ENCODE assay signal across 33 cellular contexts in genomic region chr14:99063620-99064225, GRCh38.
DNase-seq lines count a peak whose midpoint lies in the region; ATAC-seq, FAIRE-seq and TF ChIP-seq lines count a peak whose summit lies in the region.
"Had no signal": no experiment of that assay in that cellular context is flagged by ENCODE, and none has a peak within 500 bp of the region (broad histone marks: within the 10 kb centered on the region; RNA-seq: fewer than 3 reads in every experiment).

No MANE protein-coding gene starts in this region.

- H3K36me3 ChIP-seq in keratinocyte (ENCODE audit: control insufficient read depth in 2 of 2, extremely low read depth in 1 of 2, insufficient read depth in 2 of 2, low read length in 2 of 2) (no peaks in the 10 kb centered on the region), pancreas (no peaks in the 10 kb centered on the region), MM.1S (replicated peaks; ENCODE audit: insufficient read depth, low read length) (no peaks in the 10 kb centered on the region), heart left ventricle (no peaks in the 10 kb centered on the region)
- H3K36me3 ChIP-seq: esophagus squamous epithelium, HAP-1, heart right ventricle, right lobe of liver, stomach, thyroid gland, vagina had no signal

- POLR2A ChIA-PET in HEK293T (lab: Yijun Ruan, JAX), result no interaction called here
- POLR2A ChIA-PET in MCF 10A (lab: Yijun Ruan, JAX), result interaction anchor here (0.7 to 2.7 kb wide), 12 partner anchors 9 to 566 kb away, joined by 3 to 13 read pairs (median 4); no protein-coding TSS in a partner anchor
- POLR2A ChIA-PET in naive thymus-derived CD8-positive, alpha-beta T cell (lab: Charles Lee), result no interaction called here

- FAIRE-seq in keratinocyte (lab: Jason Lieb, UNC) (no peak), pancreas (lab: Jason Lieb, UNC) (no peak)
- FAIRE-seq: GM18507 had no signal

- H3K27ac ChIP-seq in keratinocyte (ENCODE audit: control insufficient read depth, insufficient read depth, low read length) (peak overlapping the region; percentile 76), pancreas (peak overlapping the region in 3 of 4 donors; percentile 2 to 22 (median 19)), MM.1S (ENCODE audit: low read length) (no peak overlapping the region), heart left ventricle (no peak overlapping the region)
- H3K27ac ChIP-seq: heart right ventricle, HL-60, right lobe of liver, stomach, thyroid gland, vagina had no signal

- no peaks in the 10 kb centered on the region for H3K9me1 ChIP-seq in keratinocyte (ENCODE audit: control insufficient read depth, extremely low read depth, insufficient read depth, low read length)

- H3K4me1 ChIP-seq in keratinocyte (ENCODE audit: control insufficient read depth, extremely low read depth, insufficient read depth, low read length), result peaks cover 30% of the 10 kb centered on the region
- H3K4me1 ChIP-seq in pancreas, result no peaks in the 10 kb centered on the region
- H3K4me1 ChIP-seq in MM.1S (ENCODE audit: low read length), result no peaks in the 10 kb centered on the region
- H3K4me1 ChIP-seq in heart left ventricle, result no peaks in the 10 kb centered on the region
- H3K4me1 ChIP-seq: HAP-1, heart right ventricle, right lobe of liver, stomach, thyroid gland, vagina had no signal

- H3F3A ChIP-seq in MM.1S (ENCODE audit: insufficient read depth, low read length), result no peaks in the 10 kb centered on the region

- H3K9ac ChIP-seq in keratinocyte (ENCODE audit: control insufficient read depth, extremely low read depth, insufficient read depth, low read length) (peak overlapping the region; percentile 65), MM.1S (ENCODE audit: low read length) (no peak overlapping the region)

- H3K4me2 ChIP-seq in keratinocyte (ENCODE audit: control insufficient read depth, extremely low read depth, insufficient read depth, low read depth, low read length) (peak overlapping the region; percentile 69), MM.1S (ENCODE audit: low read depth, low read length) (no peak overlapping the region)

- peaks cover 17% of the 10 kb centered on the region for H3K4me1 Mint-ChIP-seq in MCF 10A (ENCODE audit: insufficient read depth, unreplicated experiment)
- peaks cover 8 to 21% (median 13%) of the 10 kb centered on the region in 4 donors for H3K4me1 Mint-ChIP-seq in naive thymus-derived CD8-positive, alpha-beta T cell

- peak overlapping the region; percentile 65 for H3K27ac Mint-ChIP-seq in MCF 10A (ENCODE audit: low read depth, unreplicated experiment)
- H3K27ac Mint-ChIP-seq in naive thymus-derived CD8-positive, alpha-beta T cell, result peak overlapping the region in 3 of 10 donors; percentile 4 to 40 (median 22)
- H3K27ac Mint-ChIP-seq: activated naive CD8-positive, alpha-beta T cell treated with anti-CD3 and anti-CD28 coated beads for 36 hours; CD8-positive, alpha-beta T cell; dendritic cell treated with granulocyte-macrophage colony-stimulating factor and Interleukin-4, amounts not matched to agents 40 ng/mL and 50 ng/mL, for 4 days; endodermal cell; progenitor cell of endocrine pancreas had no signal

- no peaks in the 10 kb centered on the region for H3K27me3 ChIP-seq in keratinocyte (ENCODE audit: control insufficient read depth, extremely low read depth, insufficient read depth, low read length)
- H3K27me3 ChIP-seq in pancreas, result no peaks in the 10 kb centered on the region
- no peaks in the 10 kb centered on the region for H3K27me3 ChIP-seq in MM.1S (replicated peaks; ENCODE audit: insufficient read depth, low read length)
- H3K27me3 ChIP-seq in heart left ventricle, result no peaks in the 10 kb centered on the region
- H3K27me3 ChIP-seq: esophagus squamous epithelium, right lobe of liver, thyroid gland, vagina had no signal

- no peak for TF ChIP-seq CTCF in MCF 10A (IDR thresholded peaks at IDR 0.05; ENCODE audit: unreplicated experiment)
- TF ChIP-seq CTCF in keratinocyte (optimal IDR thresholded peaks at IDR 0.05 in 1 of 3, IDR thresholded peaks at IDR 0.05 in 1 of 3, conservative IDR thresholded peaks at IDR 0.05 in 1 of 3; ENCODE audit: extremely low read depth in 1 of 3, insufficient read depth in 2 of 3, low read length in 3 of 3), result no peak
- no peak for TF ChIP-seq CTCF in pancreas (IDR thresholded peaks at IDR 0.05)
- TF ChIP-seq CTCF in MM.1S (IDR thresholded peaks at IDR 0.05; ENCODE audit: low read length), result no peak
- no peak for TF ChIP-seq CTCF in heart left ventricle (IDR thresholded peaks at IDR 0.05)

- no peaks in the 10 kb centered on the region for H3K9me3 Mint-ChIP-seq in MCF 10A (ENCODE audit: unreplicated experiment)
- no peaks in the 10 kb centered on the region for H3K9me3 Mint-ChIP-seq in naive thymus-derived CD8-positive, alpha-beta T cell
- H3K9me3 Mint-ChIP-seq: activated naive CD8-positive, alpha-beta T cell treated with anti-CD3 and anti-CD28 coated beads for 36 hours; activated T-cell treated with anti-CD3 and anti-CD28 coated beads, Interleukin-2, amount 50 U/mL, for 4 hours; CD8-positive, alpha-beta T cell; dendritic cell treated with granulocyte-macrophage colony-stimulating factor and Interleukin-4, amounts not matched to agents 40 ng/mL and 50 ng/mL, for 4 days had no signal

- 31 to 34% methylated on average over 10 of the region's 10 CpGs for WGBS in pancreas, 2 donors
- WGBS in heart left ventricle, 4 donors, result 76 to 80% (median 77%) methylated on average over 10 of the region's 10 CpGs

- H3K36me3 Mint-ChIP-seq in MCF 10A (ENCODE audit: insufficient read depth, unreplicated experiment), result no peaks in the 10 kb centered on the region
- no peaks in the 10 kb centered on the region for H3K36me3 Mint-ChIP-seq in naive thymus-derived CD8-positive, alpha-beta T cell
- H3K36me3 Mint-ChIP-seq: activated naive CD8-positive, alpha-beta T cell treated with anti-CD3 and anti-CD28 coated beads for 36 hours; CD8-positive, alpha-beta T cell had no signal

- DNase-seq in HEK293T (ENCODE audit: extremely low spot score), result no peak
- no peak for DNase-seq in MCF 10A (ENCODE audit: unreplicated experiment)
- DNase-seq in keratinocyte (ENCODE audit: low read depth, low spot score), result no peak
- DNase-seq in pancreas, result peak in 2 of 6 donors; percentile 21 to 37
- DNase-seq in MM.1S, result no peak
- DNase-seq in dedifferentiated amniotic fluid mesenchymal stem cell (ENCODE audit: extremely low spot score), result no peak
- DNase-seq in heart left ventricle, result no peak
- no peak for DNase-seq in naive thymus-derived CD8-positive, alpha-beta T cell
- DNase-seq: activated CD4-positive, alpha-beta T cell treated with anti-CD3 and anti-CD28 coated beads for 48 hours; activated gamma-delta T cell; activated naive CD8-positive, alpha-beta T cell treated with anti-CD3 and anti-CD28 coated beads for 36 hours; activated T-cell treated with anti-CD3 and anti-CD28 coated beads, Interleukin-2, amount 50 U/mL, for 4 hours; CD8-positive, alpha-beta T cell; endodermal cell; esophagus squamous epithelium; heart right ventricle; left cardiac atrium; NCI-H1436 treated with DMSO at 0.1 percent for 48 hours; NCI-H2081 treated with DMSO at 0.1 percent for 48 hours; NCI-H2227 treated with DMSO at 0.1 percent for 48 hours; NCI-H526 treated with DMSO at 0.1 percent for 48 hours; right lobe of liver; SHP77 treated with DMSO at 0.1 percent for 48 hours; stimulated activated CD4-positive, alpha-beta T cell treated with anti-CD3 and anti-CD28 coated beads, Interleukin-4, amount 100 ng/mL, for 1 hour; stomach; thyroid gland had no signal

- H2AFZ ChIP-seq in keratinocyte (ENCODE audit: control insufficient read depth, low read length), result peak overlapping the region; percentile 79
- H2AFZ ChIP-seq in MM.1S (ENCODE audit: low read length), result no peak overlapping the region

- no peaks in the 10 kb centered on the region for H3K27me3 Mint-ChIP-seq in MCF 10A (ENCODE audit: insufficient read depth, unreplicated experiment)
- H3K27me3 Mint-ChIP-seq in naive thymus-derived CD8-positive, alpha-beta T cell, result no peaks in the 10 kb centered on the region
- H3K27me3 Mint-ChIP-seq: activated naive CD8-positive, alpha-beta T cell treated with anti-CD3 and anti-CD28 coated beads for 36 hours; dendritic cell treated with granulocyte-macrophage colony-stimulating factor and Interleukin-4, amounts not matched to agents 40 ng/mL and 50 ng/mL, for 4 days; progenitor cell of endocrine pancreas had no signal

- no peaks in the 10 kb centered on the region for H3K9me2 ChIP-seq in MM.1S (replicated peaks; ENCODE audit: insufficient read depth, low read length)

- H3K79me2 ChIP-seq in keratinocyte (ENCODE audit: control insufficient read depth, insufficient read depth, low read length) (no peaks in the 10 kb centered on the region), MM.1S (ENCODE audit: low read length) (no peaks in the 10 kb centered on the region)

- dilution Hi-C loops in keratinocyte (cut with MboI; ENCODE audit: extremely low pct_ligation_motif_present, low sequenced_read_pairs), result no loop called here

- H3K4me3 Mint-ChIP-seq in MCF 10A (ENCODE audit: unreplicated experiment), result no peak overlapping the region
- H3K4me3 Mint-ChIP-seq in naive thymus-derived CD8-positive, alpha-beta T cell, result peak overlapping the region in 1 of 10 donors; percentile 29
- H3K4me3 Mint-ChIP-seq: activated naive CD8-positive, alpha-beta T cell treated with anti-CD3 and anti-CD28 coated beads for 36 hours; activated T-cell treated with anti-CD3 and anti-CD28 coated beads, Interleukin-2, amount 50 U/mL, for 4 hours; CD8-positive, alpha-beta T cell; dendritic cell treated with granulocyte-macrophage colony-stimulating factor and Interleukin-4, amounts not matched to agents 40 ng/mL and 50 ng/mL, for 4 days; endodermal cell had no signal

- H3K4me3 ChIP-seq in keratinocyte (ENCODE audit: control insufficient read depth in 2 of 3, extremely low read depth in 1 of 3, insufficient read depth in 2 of 3, low read depth in 1 of 3, low read length in 3 of 3) (no peak overlapping the region), pancreas (no peak overlapping the region), MM.1S (ENCODE audit: low read length) (no peak overlapping the region), heart left ventricle (no peak overlapping the region)
- H3K4me3 ChIP-seq: HAP-1, heart right ventricle, right lobe of liver, stomach, thyroid gland, vagina had no signal

- ATAC-seq in pancreas (peak; percentile 46 to 75 (median 49)), heart left ventricle (no peak)
- no peak for ATAC-seq in naive thymus-derived CD8-positive, alpha-beta T cell
- ATAC-seq: activated T-cell treated with anti-CD3 and anti-CD28 coated beads, Interleukin-2, amount 50 U/mL, for 4 hours; CD8-positive, alpha-beta T cell; heart right ventricle; Panc1; right lobe of liver had no signal

- TF ChIP-seq POLR2A in heart left ventricle (IDR thresholded peaks at IDR 0.05), result no peak

- intact Hi-C loops in MCF 10A (cut with micrococcal nuclease) (no loop called here), pancreas (cut with DNase I) (no loop called here), heart left ventricle (cut with DNase I) (no loop called here)

- H4K20me1 ChIP-seq in keratinocyte (ENCODE audit: control insufficient read depth, extremely low read depth, insufficient read depth, low read length) (no peaks in the 10 kb centered on the region), MM.1S (ENCODE audit: insufficient read depth, low read length) (no peaks in the 10 kb centered on the region)

- H3K9me3 ChIP-seq in keratinocyte (ENCODE audit: control insufficient read depth, low read depth, low read length), result no peaks in the 10 kb centered on the region
- H3K9me3 ChIP-seq in pancreas, result no peaks in the 10 kb centered on the region
- no peaks in the 10 kb centered on the region for H3K9me3 ChIP-seq in MM.1S (replicated peaks; ENCODE audit: insufficient read depth, low read length)
- no peaks in the 10 kb centered on the region for H3K9me3 ChIP-seq in heart left ventricle
- H3K9me3 ChIP-seq: esophagus squamous epithelium, HAP-1, heart right ventricle, right lobe of liver, thyroid gland, vagina had no signal

- CTCF ChIA-PET in HEK293T (lab: Yijun Ruan, JAX) (no interaction called here), MCF 10A (lab: Yijun Ruan, JAX) (interaction anchor here (0.5 to 0.6 kb wide), 3 partner anchors 12 to 925 kb away, joined by 3 to 4 read pairs (median 3); no protein-coding TSS in a partner anchor)

- no TSS peak for BruUV-seq in MCF 10A (replicated peaks; lab: Mats Ljungman, UMichigan)

Comparison
In these comparisons a context has a peak if more than half of its experiments do, and no peak if none do; other contexts are left out.
1. H3K27ac ChIP-seq: peak in keratinocyte (single experiment) and pancreas (3 of 4); none in MM.1S (single experiment) and heart left ventricle (0 of 12).
2. ATAC-seq: peak in pancreas (4 of 4); none in heart left ventricle (0 of 4) and naive thymus-derived CD8-positive, alpha-beta T cell (0 of 2).